ENCODE assay signal across 14 cellular contexts in the genomic region with DNA sequence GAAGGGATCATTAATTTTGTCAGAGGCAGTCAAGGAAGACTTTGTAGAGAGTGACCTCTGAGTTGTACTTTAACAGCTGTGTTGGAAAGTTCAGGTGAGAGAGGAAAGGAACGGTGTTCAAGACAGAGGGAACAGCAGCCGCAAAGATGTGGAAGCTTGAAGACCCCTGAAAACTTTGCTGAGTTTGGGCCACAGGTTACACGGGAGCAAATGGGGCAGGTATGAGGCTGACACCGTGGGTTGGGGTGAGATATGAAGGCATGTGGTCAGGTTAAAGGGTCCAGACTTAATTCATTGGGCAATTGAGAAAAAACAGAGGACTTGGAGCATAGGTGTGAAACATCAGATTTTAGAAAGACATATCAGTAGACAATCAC.
DNase-seq lines count a peak whose midpoint lies in the region; ATAC-seq, FAIRE-seq and TF ChIP-seq lines count a peak whose summit lies in the region.
"Had no signal": no experiment of that assay in that cellular context is flagged by ENCODE, and none has a peak within 500 bp of the region (broad histone marks: within the 10 kb centered on the region; RNA-seq: fewer than 3 reads in every experiment).

No MANE protein-coding gene starts in this region.

- intact Hi-C loops in activated CD4-positive, alpha-beta T cell treated with anti-CD3 and anti-CD28 coated beads for 36 hours (cut with DNase I, micrococcal nuclease) = no loop called here
- intact Hi-C loops in HCT116 (cut with micrococcal nuclease) = no loop called here
- intact Hi-C loops in sigmoid colon (cut with DNase I) = loop anchor here (1.0 to 5.0 kb wide), 4 partner anchors 27 to 159 kb away; a partner anchor contains a TSS
- intact Hi-C loops in pancreas (cut with DNase I) = no loop called here

- TF ChIP-seq POLR2A in HCT116 (IDR thresholded peaks at IDR 0.05; ENCODE audit: borderline replicate concordance, extremely low read depth, insufficient read depth, insufficient read length) = peak; percentile 13
- TF ChIP-seq POLR2A in sigmoid colon (IDR thresholded peaks at IDR 0.05) = no peak

- no peaks in the 10 kb centered on the region for H3K9me2 ChIP-seq in HCT116 (ENCODE audit: insufficient read depth)

- CTCF ChIA-PET in activated CD4-positive, alpha-beta T cell treated with anti-CD3 and anti-CD28 coated beads for 36 hours (lab: Charles Lee) = interaction anchor here (0.6 to 1.5 kb wide), 4 partner anchors 41 to 379 kb away, joined by 3 to 4 read pairs (median 3); no protein-coding TSS in a partner anchor
- CTCF ChIA-PET in HCT116 (lab: Charles Lee) = no interaction called here
- CTCF ChIA-PET in CD8-positive, alpha-beta memory T cell (lab: Charles Lee) = no interaction called here

- no peak overlapping the region for H3K9ac ChIP-seq in HCT116 (ENCODE audit: low read length)

- no peak for FAIRE-seq in pancreas (lab: Jason Lieb, UNC)

- peak overlapping the region; percentile 35 for H3K4me2 ChIP-seq in HCT116 (ENCODE audit: low read length)

- peak overlapping the region; percentile 49 for H3K27ac ChIP-seq in HCT116 (ENCODE audit: low read depth, low read length)
- H3K27ac ChIP-seq in coronary artery = peak overlapping the region; percentile 62 to 73
- H3K27ac ChIP-seq in sigmoid colon = peak overlapping the region; percentile 68 to 90 (median 82)
- H3K27ac ChIP-seq in pancreas = peak overlapping the region in 2 of 4 donors; percentile 72 to 82
- no peak overlapping the region for H3K27ac ChIP-seq in CD8-positive, alpha-beta memory T cell (ENCODE audit: low read depth, low read length)

- H3K4me1 ChIP-seq in HCT116 (ENCODE audit: control insufficient read depth in 1 of 2, insufficient read depth in 2 of 2, low read length in 2 of 2) (peaks cover 42 to 86% of the 10 kb centered on the region in 2 experiments), sigmoid colon (peaks cover 0 to 79% (median 70%) of the 10 kb centered on the region in 4 donors), pancreas (peaks cover 0 to 17% (median 0%) of the 10 kb centered on the region in 3 donors)
- H3K4me1 ChIP-seq in CD8-positive, alpha-beta memory T cell (ENCODE audit: insufficient read depth, low read length) = peaks cover 8% of the 10 kb centered on the region

- no peak overlapping the region for H3K4me3 ChIP-seq in HCT116 (replicated peaks in 1 of 2; ENCODE audit: low read depth in 1 of 2, low read length in 2 of 2)
- H3K4me3 ChIP-seq in coronary artery = no peak overlapping the region
- H3K4me3 ChIP-seq in sigmoid colon = no peak overlapping the region
- no peak overlapping the region for H3K4me3 ChIP-seq in pancreas
- no peak overlapping the region for H3K4me3 ChIP-seq in CD8-positive, alpha-beta memory T cell (ENCODE audit: low read length)

- no peaks in the 10 kb centered on the region for H3K27me3 ChIP-seq in HCT116 (ENCODE audit: insufficient read depth, low read length)
- H3K27me3 ChIP-seq in sigmoid colon = no peaks in the 10 kb centered on the region
- no peaks in the 10 kb centered on the region for H3K27me3 ChIP-seq in pancreas
- no peaks in the 10 kb centered on the region for H3K27me3 ChIP-seq in CD8-positive, alpha-beta memory T cell (ENCODE audit: insufficient read depth, low read length, poor library complexity, severe bottlenecking)

- TF ChIP-seq RAD21 in HCT116 (IDR thresholded peaks at IDR 0.05; ENCODE audit: low read depth) = no peak

- H3K79me2 ChIP-seq in HCT116 (ENCODE audit: insufficient read depth, low read length) = no peaks in the 10 kb centered on the region

- H3K9me3 Mint-ChIP-seq in activated CD4-positive, alpha-beta T cell treated with anti-CD3 and anti-CD28 coated beads for 36 hours (ENCODE audit: low read depth) = no peaks in the 10 kb centered on the region
- no peaks in the 10 kb centered on the region for H3K9me3 Mint-ChIP-seq in CD8-positive, alpha-beta memory T cell
- H3K9me3 Mint-ChIP-seq: brain, immature natural killer cell had no signal

- POLR2A ChIA-PET in activated CD4-positive, alpha-beta T cell treated with anti-CD3 and anti-CD28 coated beads for 36 hours (lab: Charles Lee) = no interaction called here
- POLR2A ChIA-PET in HCT116 (lab: Charles Lee) = interaction anchor here (2.7 to 8.6 kb wide), 2 partner anchors 22 to 133 kb away, joined by 7 to 172 read pairs; no protein-coding TSS in a partner anchor
- POLR2A ChIA-PET in CD8-positive, alpha-beta memory T cell (lab: Charles Lee) = no interaction called here

- H3K36me3 ChIP-seq in HCT116 (ENCODE audit: control insufficient read depth in 1 of 2, insufficient read depth in 2 of 2, low read length in 2 of 2) (no peaks in the 10 kb centered on the region), sigmoid colon (no peaks in the 10 kb centered on the region), pancreas (no peaks in the 10 kb centered on the region)
- H3K36me3 ChIP-seq in CD8-positive, alpha-beta memory T cell (ENCODE audit: insufficient read depth, low read length) = no peaks in the 10 kb centered on the region

- peak overlapping the region; percentile 64 for H2AFZ ChIP-seq in HCT116 (ENCODE audit: low read depth, low read length, poor library complexity, severe bottlenecking)

- H3K27ac Mint-ChIP-seq in activated CD4-positive, alpha-beta T cell treated with anti-CD3 and anti-CD28 coated beads for 36 hours = peak overlapping the region; percentile 58
- no peak overlapping the region for H3K27ac Mint-ChIP-seq in CD8-positive, alpha-beta memory T cell
- H3K27ac Mint-ChIP-seq: immature natural killer cell, progenitor cell of endocrine pancreas had no signal

- DNase-seq in activated CD4-positive, alpha-beta T cell treated with anti-CD3 and anti-CD28 coated beads for 36 hours = no peak
- no peak for DNase-seq in activated CD4-positive, alpha-beta T cell treated with anti-CD3 and anti-CD28 coated beads, Interleukin-2, amount 50 U/mL, for 4 hours
- no peak for DNase-seq in HCT116 (ENCODE audit: low read depth, low spot score)
- DNase-seq in coronary artery (ENCODE audit: low spot score) = peak; percentile 63
- DNase-seq in sigmoid colon = no peak
- no peak for DNase-seq in pancreas
- no peak for DNase-seq in CD8-positive, alpha-beta memory T cell
- DNase-seq in HCEC 1CT = no peak
- DNase-seq: effector memory CD4-positive, alpha-beta T cell; immature natural killer cell; NCI-H1930; stimulated activated CD4-positive, alpha-beta T cell treated with anti-CD3 and anti-CD28 coated beads, Interleukin-2, amount 100 ng/mL, for 48 hours had no signal

- H3K9me3 ChIP-seq in HCT116 (ENCODE audit: control insufficient read depth in 1 of 2, insufficient read depth in 1 of 2, low read depth in 1 of 2, low read length in 2 of 2) (no peaks in the 10 kb centered on the region), sigmoid colon (no peaks in the 10 kb centered on the region), pancreas (no peaks in the 10 kb centered on the region)
- H3K9me3 ChIP-seq in CD8-positive, alpha-beta memory T cell (ENCODE audit: low read length) = no peaks in the 10 kb centered on the region

- peaks cover 18% of the 10 kb centered on the region for H3K27me3 Mint-ChIP-seq in activated CD4-positive, alpha-beta T cell treated with anti-CD3 and anti-CD28 coated beads for 36 hours
- peaks cover 15 to 48% of the 10 kb centered on the region in 2 donors for H3K27me3 Mint-ChIP-seq in CD8-positive, alpha-beta memory T cell

- no peak for TF ChIP-seq EP300 in sigmoid colon (IDR thresholded peaks at IDR 0.05)

- RAD21 ChIA-PET in HCT116 (lab: Charles Lee; ENCODE audit: low non-redundant PET in 1 of 2, low total read pairs in 2 of 2, uncharacterized antibody in 2 of 2, unreplicated experiment in 2 of 2) = no interaction called here

- no peak overlapping the region for H3K4me3 Mint-ChIP-seq in activated CD4-positive, alpha-beta T cell treated with anti-CD3 and anti-CD28 coated beads for 36 hours
- no peak overlapping the region for H3K4me3 Mint-ChIP-seq in CD8-positive, alpha-beta memory T cell
- H3K4me3 Mint-ChIP-seq: immature natural killer cell had no signal

- H3K4me1 Mint-ChIP-seq in activated CD4-positive, alpha-beta T cell treated with anti-CD3 and anti-CD28 coated beads for 36 hours = peaks cover 41% of the 10 kb centered on the region
- peaks cover 0 to 11% (median 7%) of the 10 kb centered on the region in 3 donors for H3K4me1 Mint-ChIP-seq in CD8-positive, alpha-beta memory T cell
- H3K4me1 Mint-ChIP-seq: immature natural killer cell had no signal

- H4K20me1 ChIP-seq in HCT116 (ENCODE audit: insufficient read depth) = no peaks in the 10 kb centered on the region

- no TSS peak for BruUV-seq in HCT116 (replicated peaks; lab: Mats Ljungman, UMichigan)

- H3K36me3 Mint-ChIP-seq in activated CD4-positive, alpha-beta T cell treated with anti-CD3 and anti-CD28 coated beads for 36 hours (ENCODE audit: low read depth) = no peaks in the 10 kb centered on the region
- peaks cover 0 to 11% (median 9%) of the 10 kb centered on the region in 3 donors for H3K36me3 Mint-ChIP-seq in CD8-positive, alpha-beta memory T cell
- H3K36me3 Mint-ChIP-seq: brain had no signal

- WGBS in sigmoid colon, 2 donors = 79 to 83% methylated on average over 4 of the region's 4 CpGs
- WGBS in pancreas, 2 donors = 77 to 92% methylated on average over 4 of the region's 4 CpGs

- no peak for ATAC-seq in activated CD4-positive, alpha-beta T cell treated with anti-CD3 and anti-CD28 coated beads for 36 hours
- ATAC-seq in HCT116 (no peak), pancreas (no peak)

- TF ChIP-seq CTCF in HCT116 (IDR thresholded peaks at IDR 0.05 in 2 of 3, conservative IDR thresholded peaks at IDR 0.05 in 1 of 3; ENCODE audit: borderline replicate concordance in 1 of 3, insufficient read depth in 1 of 3, low read depth in 2 of 3, low read length in 2 of 3) (no peak), coronary artery (IDR thresholded peaks at IDR 0.05) (no peak), sigmoid colon (IDR thresholded peaks at IDR 0.05) (no peak), pancreas (IDR thresholded peaks at IDR 0.05) (no peak)

TF ChIP-seq in HCT116, 20 proteins besides CTCF, POLR2A, EP300 and RAD21:
- no peak for TF ChIP-seq JUND (IDR thresholded peaks at IDR 0.05)
- no peak for TF ChIP-seq CBX3 (IDR thresholded peaks at IDR 0.05; ENCODE audit: low read depth)
- no peak for TF ChIP-seq EZH2 (IDR thresholded peaks at IDR 0.05)
- no peak for TF ChIP-seq EZH2phosphoT487 (IDR thresholded peaks at IDR 0.05; ENCODE audit: borderline replicate concordance)
- no peak for TF ChIP-seq SIN3A (IDR thresholded peaks at IDR 0.05; ENCODE audit: low read depth)
